ENCODE assay signal across 8 cellular contexts in genomic region chr19:40225440-40226305, GRCh38. TPM values are rescaled to one million over a fixed set of nuclear protein-coding genes. Genes with fewer than 3 reads are reported as not detected.
DNase-seq lines count a peak whose midpoint lies in the region; ATAC-seq and TF ChIP-seq lines count a peak whose summit lies in the region.

No MANE protein-coding gene starts in this region.

- peaks cover 26% of the 10 kb centered on the region for H3K4me1 ChIP-seq in lower lobe of right lung
- no peaks in the 10 kb centered on the region for H3K4me1 ChIP-seq in endodermal cell (ENCODE audit: control insufficient read depth, insufficient read depth, low read length)

- POLR2A ChIA-PET in AG04449 (lab: Yijun Ruan, JAX) = no interaction called here

- H3K27ac ChIP-seq in lower lobe of right lung (no peak overlapping the region), endodermal cell (ENCODE audit: low read depth, low read length) (no peak overlapping the region)

- no peaks in the 10 kb centered on the region for H3K9me3 ChIP-seq in lower lobe of right lung
- H3K9me3 ChIP-seq in endodermal cell (ENCODE audit: control insufficient read depth, low read length) = no peaks in the 10 kb centered on the region

- DNase-seq in AG04449 (ENCODE audit: low read depth, low spot score) = no peak
- no peak for DNase-seq in GM06990 (ENCODE audit: extremely low read depth, insufficient read length)
- no peak for DNase-seq in activated naive CD8-positive, alpha-beta T cell treated with anti-CD3 and anti-CD28 coated beads, Interleukin-2, amount 50 U/mL, for 24 hours
- DNase-seq in lower lobe of right lung = no peak
- no peak for DNase-seq in stimulated activated naive CD4-positive, alpha-beta T cell (lab: John Stamatoyannopoulos, UW)
- no peak for DNase-seq in endodermal cell
- no peak for DNase-seq in NCI-H446 (lab: John Stamatoyannopoulos, UW)

- peak overlapping the region; percentile 50 for H3K4me3 Mint-ChIP-seq in activated naive CD8-positive, alpha-beta T cell treated with anti-CD3 and anti-CD28 coated beads, Interleukin-2, amount 50 U/mL, for 24 hours
- H3K4me3 Mint-ChIP-seq in endodermal cell = no peak overlapping the region

- no peaks in the 10 kb centered on the region for H3K36me3 ChIP-seq in GM06990 (ENCODE audit: control insufficient read depth, insufficient read depth, low read length)
- H3K36me3 ChIP-seq in lower lobe of right lung = no peaks in the 10 kb centered on the region
- H3K36me3 ChIP-seq in endodermal cell (ENCODE audit: control insufficient read depth, insufficient read depth, low read length) = no peaks in the 10 kb centered on the region

- intact Hi-C loops in lower lobe of right lung (cut with DNase I) = no loop called here

- no peak overlapping the region for H3K9ac ChIP-seq in endodermal cell (ENCODE audit: extremely low read depth, low read length, poor library complexity, severe bottlenecking)

- ATAC-seq in activated naive CD8-positive, alpha-beta T cell treated with anti-CD3 and anti-CD28 coated beads, Interleukin-2, amount 50 U/mL, for 24 hours = no peak
- ATAC-seq in lower lobe of right lung (no peak), HG03280 (IDR thresholded peaks at IDR 0.05; ENCODE audit: unreplicated experiment) (no peak)

- H3K27me3 ChIP-seq in GM06990 (replicated peaks; ENCODE audit: control insufficient read depth, insufficient read depth, low read length) (no peaks in the 10 kb centered on the region; the same call in 1 of the 2 replicates), lower lobe of right lung (ENCODE audit: low read depth) (peaks cover 33% of the 10 kb centered on the region), endodermal cell (ENCODE audit: control insufficient read depth, insufficient read depth, low read length, poor library complexity, severe bottlenecking) (peaks cover 5% of the 10 kb centered on the region)

- CTCF ChIA-PET in AG04449 (lab: Yijun Ruan, JAX) = interaction anchor here (1.1 to 3.4 kb wide), 2 partner anchors 21 to 85 kb away, joined by 5 to 37 read pairs; no protein-coding TSS in a partner anchor

- H3K27me3 Mint-ChIP-seq in activated naive CD8-positive, alpha-beta T cell treated with anti-CD3 and anti-CD28 coated beads, Interleukin-2, amount 50 U/mL, for 24 hours = peaks cover 49% of the 10 kb centered on the region
- peaks cover 48% of the 10 kb centered on the region for H3K27me3 Mint-ChIP-seq in endodermal cell (ENCODE audit: insufficient read depth)

- no peak for TF ChIP-seq CTCF in AG04449 (IDR thresholded peaks at IDR 0.05; ENCODE audit: insufficient read depth, low read length, missing control alignments)
- peak; percentile 52 for TF ChIP-seq CTCF in GM06990 (IDR thresholded peaks at IDR 0.05; ENCODE audit: insufficient read depth, low read length, poor library complexity, severe bottlenecking)
- TF ChIP-seq CTCF in lower lobe of right lung (IDR thresholded peaks at IDR 0.05) = no peak
- no peak for TF ChIP-seq CTCF in endodermal cell (conservative IDR thresholded peaks at IDR 0.05)

- peaks cover 3% of the 10 kb centered on the region for H3K36me3 Mint-ChIP-seq in activated naive CD8-positive, alpha-beta T cell treated with anti-CD3 and anti-CD28 coated beads, Interleukin-2, amount 50 U/mL, for 24 hours (ENCODE audit: low read depth)
- H3K36me3 Mint-ChIP-seq in endodermal cell (ENCODE audit: low read depth) = no peaks in the 10 kb centered on the region

- H3K4me3 ChIP-seq in AG04449 (ENCODE audit: low read depth, low read length) = peak overlapping the region; percentile 40
- H3K4me3 ChIP-seq in GM06990 (replicated peaks; ENCODE audit: low read depth, low read length) = peak overlapping the region; percentile 12; the same call in 1 of the 2 replicates
- H3K4me3 ChIP-seq in lower lobe of right lung = peak overlapping the region; percentile 26
- H3K4me3 ChIP-seq in endodermal cell (ENCODE audit: low read length) = no peak overlapping the region

- peak overlapping the region; percentile 61 for H3K27ac Mint-ChIP-seq in activated naive CD8-positive, alpha-beta T cell treated with anti-CD3 and anti-CD28 coated beads, Interleukin-2, amount 50 U/mL, for 24 hours
- H3K27ac Mint-ChIP-seq in endodermal cell = no peak overlapping the region

- 73 to 79% methylated on average over 13 to 21 of the region's 21 CpGs for WGBS in endodermal cell (ENCODE audit: insufficient coverage in 1 of 2, insufficient read length in 1 of 2), 2 experiments

- H3K4me1 Mint-ChIP-seq in activated naive CD8-positive, alpha-beta T cell treated with anti-CD3 and anti-CD28 coated beads, Interleukin-2, amount 50 U/mL, for 24 hours = peaks cover 35% of the 10 kb centered on the region
- H3K4me1 Mint-ChIP-seq in endodermal cell = peaks cover 4% of the 10 kb centered on the region

- peaks cover 5% of the 10 kb centered on the region for H3K9me3 Mint-ChIP-seq in activated naive CD8-positive, alpha-beta T cell treated with anti-CD3 and anti-CD28 coated beads, Interleukin-2, amount 50 U/mL, for 24 hours
- peaks cover 4% of the 10 kb centered on the region for H3K9me3 Mint-ChIP-seq in endodermal cell

RNA-seq across cellular contexts. Expression of gene CCNP, which starts 0.8 kb away (rescaled TPM):
- not detected for total RNA-seq in lower lobe of right lung
- total RNA-seq in endodermal cell = 1 to 10 TPM in 1 of 2 donors, under 1 TPM in 1; 0.73 to 1.4 TPM
- 0.21 TPM for polyA plus RNA-seq in endodermal cell (2013, experiment 1 of 2)
- polyA plus RNA-seq in endodermal cell (2013, experiment 2 of 2) = 0.41 TPM

RNA-seq across cellular contexts. Expression of gene TTC9B, which starts 7.5 kb away (rescaled TPM):
- not detected for total RNA-seq in lower lobe of right lung
- total RNA-seq in endodermal cell = not detected
- polyA plus RNA-seq in endodermal cell (2013, experiment 1 of 2) = 1.3 TPM
- polyA plus RNA-seq in endodermal cell (2013, experiment 2 of 2) = 0.91 TPM

RNA-seq across cellular contexts. Expression of gene MAP3K10, which starts 34.4 kb away (rescaled TPM):
- 17.4 TPM for total RNA-seq in lower lobe of right lung
- 10 to 100 TPM; 35.2 to 39.3 TPM for total RNA-seq in endodermal cell
- 23.2 TPM for polyA plus RNA-seq in endodermal cell (2013, experiment 1 of 2)
- 23.8 TPM for polyA plus RNA-seq in endodermal cell (2013, experiment 2 of 2)

RNA-seq across cellular contexts. Expression of gene AKT2, which starts 59.5 kb away (rescaled TPM):
- total RNA-seq in lower lobe of right lung = 102 TPM
- 100 to 1,000 TPM; 190 to 208 TPM for total RNA-seq in endodermal cell
- polyA plus RNA-seq in endodermal cell (2013, experiment 1 of 2) = 107 TPM
- polyA plus RNA-seq in endodermal cell (2013, experiment 2 of 2) = 99.8 TPM
